25 cellular contexts compared by ENCODE assay signal in genomic region chr18:35256947-35257346, GRCh38. TPM values are rescaled to one million over a fixed set of nuclear protein-coding genes. Genes with fewer than 3 reads are reported as not detected.
A peak's percentile ranks its signal among the peaks of the same experiment; 100 is the strongest.
DNase-seq lines count a peak whose midpoint lies in the region; ATAC-seq, FAIRE-seq and TF ChIP-seq lines count a peak whose summit lies in the region.
"Had no signal": no experiment of that assay in that cellular context is flagged by ENCODE, and none has a peak within 500 bp of the region (broad histone marks: within the 10 kb centered on the region; RNA-seq: fewer than 3 reads in every experiment).

No MANE protein-coding gene starts in this region.

- no peaks in the 10 kb centered on the region for H4K20me1 ChIP-seq in K562 (replicated peaks; ENCODE audit: control insufficient read depth, insufficient read depth, low read length)
- H4K20me1 ChIP-seq: BLaER1 had no signal

- DNase-seq in activated naive CD8-positive, alpha-beta T cell treated with anti-CD3 and anti-CD28 coated beads, Interleukin-2, amount 10 ng/mL, durations not matched to agents 7 days and 5 days, result no peak
- no peak for DNase-seq in activated naive CD8-positive, alpha-beta T cell treated with anti-CD3 and anti-CD28 coated beads for 36 hours
- DNase-seq in A549 (ENCODE audit: low read depth in 1 of 2, low spot score in 1 of 2), result no peak
- DNase-seq in K562 (ENCODE audit: extremely low read depth in 1 of 4, low spot score in 3 of 4), result no peak
- DNase-seq in Peyer's patch, result no peak
- DNase-seq: ACHN; BE2C; C1 segment of cervical spinal cord; CD4-positive, alpha-beta memory T cell; CD4-positive, CD25-positive, alpha-beta regulatory T cell; CD8-positive, alpha-beta memory T cell; COR-L47; DMS 273 treated with DMSO at 0.1 percent for 48 hours; DMS153; DMS53; DMS79; DND-41; EL; GDM1 had no signal

- no peaks in the 10 kb centered on the region; the same call in 2 of the 3 replicates for H3K36me3 ChIP-seq in K562 (ENCODE audit: control insufficient read depth, insufficient read depth, low read length)
- peaks cover 0 to 33% (median 0%) of the 10 kb centered on the region in 3 donors for H3K36me3 ChIP-seq in Peyer's patch
- H3K36me3 ChIP-seq: BE2C had no signal

- H3K4me1 ChIP-seq in A549 (no peaks in the 10 kb centered on the region), K562 (replicated peaks in 1 of 2; ENCODE audit: control insufficient read depth in 2 of 2, insufficient read depth in 2 of 2, low read length in 2 of 2) (no peaks in the 10 kb centered on the region), Peyer's patch (no peaks in the 10 kb centered on the region)
- H3K4me1 ChIP-seq: BE2C, BLaER1 had no signal

- WGBS in A549 (ENCODE audit: missing lambda C conversion rate), result 42% methylated on average over 3 of the region's 3 CpGs
- WGBS in K562 (ENCODE audit: insufficient coverage, low coverage, missing lambda C conversion rate), result 25% methylated on average over 3 of the region's 3 CpGs

- H3K4me3 ChIP-seq in A549 (no peak overlapping the region), K562 (no peak overlapping the region), Peyer's patch (no peak overlapping the region)
- H3K4me3 ChIP-seq: BLaER1, GM12878 had no signal

- CTCF ChIA-PET in A549 (lab: Yijun Ruan, JAX), result no interaction called here
- CTCF ChIA-PET in K562 (lab: Yijun Ruan, JAX; ENCODE audit: low intra/inter-chr PET ratio), result no interaction called here

- H3K9me1 ChIP-seq in K562 (ENCODE audit: control insufficient read depth, insufficient read depth, low read length), result no peaks in the 10 kb centered on the region

- no peaks in the 10 kb centered on the region for H3K79me2 ChIP-seq in K562 (ENCODE audit: control insufficient read depth, insufficient read depth, low read length)

- TF ChIP-seq CTCF in A549 (IDR thresholded peaks at IDR 0.05), result no peak
- TF ChIP-seq CTCF in K562 (IDR thresholded peaks at IDR 0.05 in 2 of 3, conservative IDR thresholded peaks at IDR 0.05 in 1 of 3; ENCODE audit: insufficient read depth in 2 of 3, low read depth in 1 of 3, low read length in 3 of 3), result no peak
- no peak for TF ChIP-seq CTCF in Peyer's patch (IDR thresholded peaks at IDR 0.05)

- peaks cover 33% of the 10 kb centered on the region for H3K9me3 ChIP-seq in A549
- peaks cover 5% of the 10 kb centered on the region; the same call in 1 of the 2 replicates for H3K9me3 ChIP-seq in K562 (replicated peaks; ENCODE audit: control insufficient read depth, insufficient read depth, low read depth, low read length)
- peaks cover 0 to 10% (median 0%) of the 10 kb centered on the region in 4 donors for H3K9me3 ChIP-seq in Peyer's patch
- H3K9me3 ChIP-seq: BE2C had no signal

- BruUV-seq in K562 (replicated peaks; lab: Mats Ljungman, UMichigan), result no TSS peak

- FAIRE-seq in A549 (lab: Jason Lieb, UNC) (no peak), K562 (lab: Jason Lieb, UNC) (no peak)
- FAIRE-seq: GM12878, GM12892, GM18507 had no signal

- H3K9ac ChIP-seq in K562 (ENCODE audit: insufficient read depth in 1 of 2, low read depth in 2 of 2, low read length in 2 of 2), result no peak overlapping the region
- H3K9ac ChIP-seq: BLaER1 had no signal

- H3K4me3 Mint-ChIP-seq in activated naive CD8-positive, alpha-beta T cell treated with anti-CD3 and anti-CD28 coated beads, Interleukin-2, amount 10 ng/mL, durations not matched to agents 7 days and 5 days, result no peak overlapping the region
- H3K4me3 Mint-ChIP-seq in activated naive CD8-positive, alpha-beta T cell treated with anti-CD3 and anti-CD28 coated beads for 36 hours, result no peak overlapping the region
- H3K4me3 Mint-ChIP-seq: CD14-positive monocyte; CD4-positive, alpha-beta memory T cell; CD4-positive, CD25-positive, alpha-beta regulatory T cell; CD8-positive, alpha-beta memory T cell had no signal

- TF ChIP-seq EP300 in A549 (IDR thresholded peaks at IDR 0.05) (no peak), K562 (IDR thresholded peaks at IDR 0.05; ENCODE audit: low read length) (no peak)

- in situ Hi-C loops in K562 (cut with MboI), result no loop called here

- intact Hi-C loops in K562 (cut with micrococcal nuclease), result no loop called here

- H2AFZ ChIP-seq in K562 (ENCODE audit: low read depth, low read length), result no peak overlapping the region

- H3K27me3 Mint-ChIP-seq in activated naive CD8-positive, alpha-beta T cell treated with anti-CD3 and anti-CD28 coated beads, Interleukin-2, amount 10 ng/mL, durations not matched to agents 7 days and 5 days, result no peaks in the 10 kb centered on the region
- no peaks in the 10 kb centered on the region for H3K27me3 Mint-ChIP-seq in activated naive CD8-positive, alpha-beta T cell treated with anti-CD3 and anti-CD28 coated beads for 36 hours
- H3K27me3 Mint-ChIP-seq: CD4-positive, alpha-beta memory T cell; CD4-positive, CD25-positive, alpha-beta regulatory T cell; CD8-positive, alpha-beta memory T cell had no signal

- H3K36me3 Mint-ChIP-seq in activated naive CD8-positive, alpha-beta T cell treated with anti-CD3 and anti-CD28 coated beads, Interleukin-2, amount 10 ng/mL, durations not matched to agents 7 days and 5 days, result peaks cover 74% of the 10 kb centered on the region
- peaks cover 72% of the 10 kb centered on the region for H3K36me3 Mint-ChIP-seq in activated naive CD8-positive, alpha-beta T cell treated with anti-CD3 and anti-CD28 coated beads for 36 hours

- TF ChIP-seq RAD21 in A549 (conservative IDR thresholded peaks at IDR 0.05 in 1 of 2, IDR thresholded peaks at IDR 0.05 in 1 of 2), result no peak
- TF ChIP-seq RAD21 in K562 (CRISPR knock-in tag; conservative IDR thresholded peaks at IDR 0.05 in 1 of 2, IDR thresholded peaks at IDR 0.05 in 1 of 2), result no peak

- no peak overlapping the region for H3K4me2 ChIP-seq in A549
- no peak overlapping the region for H3K4me2 ChIP-seq in K562 (ENCODE audit: insufficient read depth, low read length)
- H3K4me2 ChIP-seq: BLaER1 had no signal

- POLR2A ChIA-PET in activated naive CD8-positive, alpha-beta T cell treated with anti-CD3 and anti-CD28 coated beads, Interleukin-2, amount 10 ng/mL, durations not matched to agents 7 days and 5 days (lab: Charles Lee), result no interaction called here
- POLR2A ChIA-PET in A549 (lab: Yijun Ruan, JAX) (no interaction called here), K562 (lab: Yijun Ruan, JAX) (interaction anchor here (0.8 kb wide), 1 partner anchor 8 kb away, joined by 4 read pairs; no protein-coding TSS in a partner anchor)

- H3K9me3 Mint-ChIP-seq in activated naive CD8-positive, alpha-beta T cell treated with anti-CD3 and anti-CD28 coated beads, Interleukin-2, amount 10 ng/mL, durations not matched to agents 7 days and 5 days, result peaks cover 47% of the 10 kb centered on the region
- peaks cover 24% of the 10 kb centered on the region for H3K9me3 Mint-ChIP-seq in activated naive CD8-positive, alpha-beta T cell treated with anti-CD3 and anti-CD28 coated beads for 36 hours

- H3K27ac ChIP-seq in A549 (no peak overlapping the region), K562 (ENCODE audit: extremely low read depth, low read depth, low read length) (no peak overlapping the region), Peyer's patch (no peak overlapping the region)
- H3K27ac ChIP-seq: 22Rv1, BLaER1 had no signal

- H3K27ac Mint-ChIP-seq in activated naive CD8-positive, alpha-beta T cell treated with anti-CD3 and anti-CD28 coated beads, Interleukin-2, amount 10 ng/mL, durations not matched to agents 7 days and 5 days, result peak overlapping the region; percentile 13
- H3K27ac Mint-ChIP-seq in activated naive CD8-positive, alpha-beta T cell treated with anti-CD3 and anti-CD28 coated beads for 36 hours, result no peak overlapping the region
- H3K27ac Mint-ChIP-seq: CD14-positive monocyte; CD4-positive, CD25-positive, alpha-beta regulatory T cell had no signal

- TF ChIP-seq POLR2A in A549 (IDR thresholded peaks at IDR 0.05; ENCODE audit: low read length), result no peak
- TF ChIP-seq POLR2A in K562 (conservative IDR thresholded peaks at IDR 0.05), result no peak
- no peak for TF ChIP-seq POLR2A in Peyer's patch (IDR thresholded peaks at IDR 0.05)

- ATAC-seq in activated naive CD8-positive, alpha-beta T cell treated with anti-CD3 and anti-CD28 coated beads, Interleukin-2, amount 10 ng/mL, durations not matched to agents 7 days and 5 days (ENCODE audit: low read depth), result no peak
- no peak for ATAC-seq in A549
- no peak for ATAC-seq in K562
- ATAC-seq: GM12878 had no signal

- H3K4me1 Mint-ChIP-seq in activated naive CD8-positive, alpha-beta T cell treated with anti-CD3 and anti-CD28 coated beads, Interleukin-2, amount 10 ng/mL, durations not matched to agents 7 days and 5 days, result no peaks in the 10 kb centered on the region
- H3K4me1 Mint-ChIP-seq in activated naive CD8-positive, alpha-beta T cell treated with anti-CD3 and anti-CD28 coated beads for 36 hours, result peaks cover 2% of the 10 kb centered on the region
- H3K4me1 Mint-ChIP-seq: CD14-positive monocyte; CD4-positive, alpha-beta memory T cell; CD8-positive, alpha-beta memory T cell had no signal

- no peaks in the 10 kb centered on the region for H3K27me3 ChIP-seq in K562 (ENCODE audit: control insufficient read depth in 2 of 2, insufficient read depth in 2 of 2, low read length in 2 of 2)
- no peaks in the 10 kb centered on the region for H3K27me3 ChIP-seq in Peyer's patch
- H3K27me3 ChIP-seq: BE2C, BLaER1 had no signal

RNA-seq across cellular contexts. Expression of gene ZNF397, which starts 16.1 kb away (rescaled TPM):
- total RNA-seq in activated naive CD8-positive, alpha-beta T cell treated with anti-CD3 and anti-CD28 coated beads, Interleukin-2, amount 10 ng/mL, durations not matched to agents 7 days and 5 days, result 10 to 100 TPM; 20.9 to 26.1 TPM
- 10 to 100 TPM; 12.6 to 13.2 TPM for total RNA-seq in activated naive CD8-positive, alpha-beta T cell treated with anti-CD3 and anti-CD28 coated beads for 36 hours
- 8.0 and 11.2 TPM in 2 replicates for polyA plus RNA-seq in A549 (2011; rRNA removed)
- 1.5 TPM in 2 replicates for polyA plus RNA-seq in A549 (2012; cell fraction: cytosol; rRNA removed)
- 0.95 and 3.0 TPM in 2 replicates for polyA plus RNA-seq in A549 (2012; cell fraction: nucleus; rRNA removed)
- 7.2 to 8.5 TPM (median 7.9 TPM) in 3 replicates for polyA plus RNA-seq in A549 (2017; fragmentation: RNase III; extraction: RNeasy Plus Mini Kit Qiagen cat#74134 plus additional on column Dnase treatment)
- polyA minus RNA-seq in A549 (2011; rRNA and poly(A)+ RNA removed), result 6.2 and 8.0 TPM in 2 replicates
- 28.2 and 61.8 TPM in 2 replicates for total RNA-seq in K562 (2011; cell fraction: chromatin; rRNA removed; ENCODE audit: low replicate concordance)
- total RNA-seq in K562 (2011; cell fraction: nucleolus; rRNA removed), result 16.7 and 26.5 TPM in 2 replicates
- total RNA-seq in K562 (2011; cell fraction: nucleoplasm; rRNA removed), result 37.0 and 53.3 TPM in 2 replicates
- total RNA-seq in K562 (2014; rRNA removed), result 13.2 and 13.8 TPM in 2 replicates
- 23.6 and 25.5 TPM in 2 replicates for total RNA-seq in K562 (2014; rRNA removed; fragmentation: Illumina TruSeq; extraction: Trizol)
- 19.0 and 19.6 TPM in 2 replicates for total RNA-seq in K562 (2015; rRNA removed; fragmentation: Illumina TruSeq; extraction: Trizol)
- total RNA-seq in K562 (2021), result 15.1 and 16.3 TPM in 2 replicates
- 19.3 and 22.5 TPM in 2 replicates for polyA plus RNA-seq in K562 (2011; rRNA removed)
- 4.2 and 11.0 TPM in 2 replicates for polyA plus RNA-seq in K562 (2011; cell fraction: cytosol; rRNA removed)
- polyA plus RNA-seq in K562 (2011; cell fraction: nucleus; rRNA removed), result 21.9 and 28.3 TPM in 2 replicates
- 10.2 and 12.4 TPM in 2 replicates for polyA plus RNA-seq in K562 (2012)
- 19.8 and 24.2 TPM in 2 replicates for polyA plus RNA-seq in K562 (2014; fragmentation: Illumina TruSeq; extraction: Trizol)
- polyA plus RNA-seq in K562 (2014; fragmentation: Nextera tagmentation; extraction: Ambion mirVana), result 1 to 10 TPM; 6.4 to 8.7 TPM
- polyA plus RNA-seq in K562 (2014; rRNA removed), result 17.0 and 20.5 TPM in 2 replicates
- polyA minus RNA-seq in K562 (2011; rRNA and poly(A)+ RNA removed), result 26.3 and 37.3 TPM in 2 replicates
- 8.8 and 12.1 TPM in 2 replicates for polyA minus RNA-seq in K562 (2011; cell fraction: cytosol; rRNA and poly(A)+ RNA removed)
- polyA minus RNA-seq in K562 (2011; cell fraction: nucleus; rRNA and poly(A)+ RNA removed), result 18.8 and 43.0 TPM in 2 replicates
- total RNA-seq in Peyer's patch, result 10 to 100 TPM; 25.4 to 38.0 (median 29.6) TPM

RNA-seq across cellular contexts. Expression of gene ZSCAN30, which starts 33.1 kb away (rescaled TPM):
- 10 to 100 TPM; 18.8 to 23.5 TPM for total RNA-seq in activated naive CD8-positive, alpha-beta T cell treated with anti-CD3 and anti-CD28 coated beads, Interleukin-2, amount 10 ng/mL, durations not matched to agents 7 days and 5 days
- 10 to 100 TPM; 11.9 to 12.0 TPM for total RNA-seq in activated naive CD8-positive, alpha-beta T cell treated with anti-CD3 and anti-CD28 coated beads for 36 hours
- polyA plus RNA-seq in A549 (2011; rRNA removed), result 3.0 and 3.4 TPM in 2 replicates
- polyA plus RNA-seq in A549 (2012; cell fraction: cytosol; rRNA removed), result 0.45 and 0.52 TPM in 2 replicates
- 0.97 and 1.3 TPM in 2 replicates for polyA plus RNA-seq in A549 (2012; cell fraction: nucleus; rRNA removed)
- 2.9 to 3.5 TPM (median 2.9 TPM) in 3 replicates for polyA plus RNA-seq in A549 (2017; fragmentation: RNase III; extraction: RNeasy Plus Mini Kit Qiagen cat#74134 plus additional on column Dnase treatment)
- polyA minus RNA-seq in A549 (2011; rRNA and poly(A)+ RNA removed), result 3.3 and 3.9 TPM in 2 replicates
- total RNA-seq in K562 (2011; cell fraction: chromatin; rRNA removed; ENCODE audit: low replicate concordance), result 31.5 and 84.0 TPM in 2 replicates
- total RNA-seq in K562 (2011; cell fraction: nucleolus; rRNA removed), result 17.8 and 26.8 TPM in 2 replicates
- 41.2 and 45.8 TPM in 2 replicates for total RNA-seq in K562 (2011; cell fraction: nucleoplasm; rRNA removed)
- total RNA-seq in K562 (2014; rRNA removed), result 8.9 and 12.0 TPM in 2 replicates
- total RNA-seq in K562 (2014; rRNA removed; fragmentation: Illumina TruSeq; extraction: Trizol), result 13.5 and 14.7 TPM in 2 replicates
- 10.3 and 11.0 TPM in 2 replicates for total RNA-seq in K562 (2015; rRNA removed; fragmentation: Illumina TruSeq; extraction: Trizol)
- total RNA-seq in K562 (2021), result 9.2 and 10.8 TPM in 2 replicates
- polyA plus RNA-seq in K562 (2011; rRNA removed), result 13.6 and 14.0 TPM in 2 replicates
- 3.0 and 5.6 TPM in 2 replicates for polyA plus RNA-seq in K562 (2011; cell fraction: cytosol; rRNA removed)
- 36.2 and 37.7 TPM in 2 replicates for polyA plus RNA-seq in K562 (2011; cell fraction: nucleus; rRNA removed)
- 9.6 and 15.1 TPM in 2 replicates for polyA plus RNA-seq in K562 (2012)
- 11.5 and 13.1 TPM in 2 replicates for polyA plus RNA-seq in K562 (2014; fragmentation: Illumina TruSeq; extraction: Trizol)
- 1 to 10 TPM; 4.6 to 4.9 TPM for polyA plus RNA-seq in K562 (2014; fragmentation: Nextera tagmentation; extraction: Ambion mirVana)
- polyA plus RNA-seq in K562 (2014; rRNA removed), result 10.0 and 11.5 TPM in 2 replicates
- polyA minus RNA-seq in K562 (2011; rRNA and poly(A)+ RNA removed), result 19.0 and 29.5 TPM in 2 replicates
- polyA minus RNA-seq in K562 (2011; cell fraction: cytosol; rRNA and poly(A)+ RNA removed), result 4.7 and 5.1 TPM in 2 replicates
- polyA minus RNA-seq in K562 (2011; cell fraction: nucleus; rRNA and poly(A)+ RNA removed), result 18.6 and 33.8 TPM in 2 replicates
- total RNA-seq in Peyer's patch, result 10 to 100 TPM; 20.3 to 51.2 (median 26.8) TPM
